In genomic region chr15:75070674-75071073, GRCh38 we compare ENCODE assay signal across 25 cellular contexts.
"Had no signal": no experiment of that assay in that cellular context is flagged by ENCODE, and none has a peak within 500 bp of the region (broad histone marks: within the 10 kb centered on the region; RNA-seq: fewer than 3 reads in every experiment).

No MANE protein-coding gene starts in this region.

- H3K9me3 ChIP-seq: pancreas, thyroid gland had no signal

- H3K4me3 Mint-ChIP-seq: activated CD8-positive, alpha-beta T cell treated with anti-CD3 and anti-CD28 coated beads for 36 hours; activated naive CD4-positive, alpha-beta T cell treated with anti-CD3 and anti-CD28 coated beads, Interleukin-2, amount 50 U/mL, for 24 hours; activated naive CD8-positive, alpha-beta T cell treated with anti-CD3 and anti-CD28 coated beads, Interleukin-2, amount 50 U/mL, for 24 hours; activated T-cell treated with anti-CD3 and anti-CD28 coated beads, Interleukin-2, amount 50 U/mL, for 4 hours; endodermal cell; immature natural killer cell; nephron; stimulated activated naive B cell treated with anti-CD40 and anti-IgM and Interleukin-4, amounts not matched to agents 10 μg/mL and 1 μg/mL and 100 μg/mL, for 72 hours had no signal

- H3K27me3 ChIP-seq: pancreas, sigmoid colon, stomach, thyroid gland had no signal

- H3K36me3 ChIP-seq: pancreas, sigmoid colon, stomach, thyroid gland had no signal

- H3K27ac Mint-ChIP-seq: activated CD8-positive, alpha-beta T cell treated with anti-CD3 and anti-CD28 coated beads for 36 hours; activated naive CD4-positive, alpha-beta T cell treated with anti-CD3 and anti-CD28 coated beads, Interleukin-2, amount 50 U/mL, for 24 hours; activated naive CD8-positive, alpha-beta T cell treated with anti-CD3 and anti-CD28 coated beads, Interleukin-2, amount 50 U/mL, for 24 hours; endodermal cell; nephron; stimulated activated naive B cell treated with anti-CD40 and anti-IgM and Interleukin-4, amounts not matched to agents 10 μg/mL and 1 μg/mL and 100 μg/mL, for 72 hours had no signal

- H3K4me3 ChIP-seq: pancreas, psoas muscle, sigmoid colon, stomach, thyroid gland had no signal

- ATAC-seq: activated CD8-positive, alpha-beta T cell treated with anti-CD3 and anti-CD28 coated beads for 36 hours; activated naive CD8-positive, alpha-beta T cell treated with anti-CD3 and anti-CD28 coated beads, Interleukin-2, amount 50 U/mL, for 24 hours; activated T-cell treated with anti-CD3 and anti-CD28 coated beads, Interleukin-2, amount 50 U/mL, for 4 hours; esophagus mucosa; left colon; pancreas; psoas muscle; stimulated activated naive B cell treated with anti-CD40 and anti-IgM and Interleukin-4, amounts not matched to agents 10 μg/mL and 1 μg/mL and 100 μg/mL, for 72 hours had no signal

- H3K4me1 ChIP-seq: psoas muscle, sigmoid colon, thyroid gland had no signal

- DNase-seq: activated CD4-positive, alpha-beta T cell treated with anti-CD3 and anti-CD28 coated beads, Interleukin-2, amount 50 U/mL, for 1 hour; activated CD8-positive, alpha-beta T cell treated with anti-CD3 and anti-CD28 coated beads for 36 hours; activated naive CD8-positive, alpha-beta T cell treated with anti-CD3 and anti-CD28 coated beads, Interleukin-2, amount 50 U/mL, for 24 hours; activated T-cell treated with anti-CD3 and anti-CD28 coated beads, Interleukin-2, amount 50 U/mL, for 4 hours; amygdala; caudate nucleus; endodermal cell; foreskin fibroblast; hypothalamus; immature natural killer cell; kidney; left colon; mesenchymal stem cell; pancreas; psoas muscle; small intestine; stimulated activated CD4-positive, alpha-beta T cell treated with anti-CD3 and anti-CD28 coated beads, Interleukin-4, amount 100 ng/mL, for 24 hours; stimulated activated naive B cell treated with anti-CD40 and anti-IgM and Interleukin-4, amounts not matched to agents 10 μg/mL and 1 μg/mL and 100 μg/mL, for 72 hours; stomach; SW 1271; thyroid gland had no signal

- H3K27ac ChIP-seq: pancreas, psoas muscle, sigmoid colon, thyroid gland had no signal
